ENCODE assay signal across 17 cellular contexts in the genomic region with DNA sequence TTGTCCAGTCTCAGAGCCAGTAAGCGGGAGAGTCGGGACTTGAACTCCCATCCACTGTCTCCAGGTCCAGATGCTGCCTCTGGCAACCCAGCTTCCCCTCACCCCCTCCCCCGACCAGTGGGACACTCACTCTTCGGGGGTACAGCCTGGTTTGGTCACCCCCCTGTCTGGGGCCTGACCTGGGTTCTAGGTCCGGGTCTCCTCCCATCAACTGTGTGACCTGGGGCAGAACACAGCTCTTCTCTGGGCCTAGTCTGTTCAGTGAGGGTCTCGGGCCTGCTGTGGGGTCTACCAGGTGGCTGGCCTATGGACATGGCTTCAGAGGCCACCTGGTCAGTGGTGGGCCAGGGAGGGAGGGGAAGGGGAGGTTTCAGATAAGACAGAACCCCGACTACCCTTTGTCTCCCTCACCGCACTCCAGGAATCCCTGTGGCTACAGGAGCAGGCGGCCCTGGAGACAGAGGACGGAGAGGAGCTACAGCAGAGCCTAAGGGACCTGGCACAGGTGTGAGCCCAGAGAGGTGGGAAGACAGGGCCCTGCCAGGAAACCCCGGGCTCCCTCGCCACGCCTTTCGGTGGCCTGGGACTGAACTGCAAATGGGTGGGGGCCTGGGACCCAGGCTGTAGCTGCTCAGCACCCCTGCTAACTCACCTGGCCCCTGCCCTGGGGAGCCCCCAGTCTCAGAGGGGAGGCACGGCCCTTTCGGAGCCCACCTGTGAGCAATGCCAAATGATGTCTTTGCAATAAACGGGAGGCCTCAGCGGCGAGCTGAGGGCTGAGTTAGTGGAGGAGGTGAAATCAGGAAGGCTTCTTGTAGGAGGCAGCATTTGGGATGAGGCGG. TPM values are rescaled to one million over a fixed set of nuclear protein-coding genes. Genes with fewer than 3 reads are reported as not detected.
A peak's percentile ranks its signal among the peaks of the same experiment; 100 is the strongest.
DNase-seq lines count a peak whose midpoint lies in the region; ATAC-seq, FAIRE-seq and TF ChIP-seq lines count a peak whose summit lies in the region.
"Had no signal": no experiment of that assay in that cellular context is flagged by ENCODE, and none has a peak within 500 bp of the region (broad histone marks: within the 10 kb centered on the region; RNA-seq: fewer than 3 reads in every experiment).

No MANE protein-coding gene starts in this region.

- no peak overlapping the region for H3K4me3 Mint-ChIP-seq in activated CD8-positive, alpha-beta T cell treated with anti-CD3 and anti-CD28 coated beads, Interleukin-2, amount 10 ng/mL, durations not matched to agents 7 days and 5 days

- peaks cover 23% of the 10 kb centered on the region for H3K27me3 Mint-ChIP-seq in activated CD8-positive, alpha-beta T cell treated with anti-CD3 and anti-CD28 coated beads, Interleukin-2, amount 10 ng/mL, durations not matched to agents 7 days and 5 days (ENCODE audit: low read depth)

- no peak overlapping the region for H3K27ac Mint-ChIP-seq in activated CD8-positive, alpha-beta T cell treated with anti-CD3 and anti-CD28 coated beads, Interleukin-2, amount 10 ng/mL, durations not matched to agents 7 days and 5 days
- H3K27ac Mint-ChIP-seq: activated T-cell treated with anti-CD3 and anti-CD28 coated beads, Interleukin-2, amount 50 U/mL, for 72 hours had no signal

- H3K9me3 Mint-ChIP-seq in activated CD8-positive, alpha-beta T cell treated with anti-CD3 and anti-CD28 coated beads, Interleukin-2, amount 10 ng/mL, durations not matched to agents 7 days and 5 days (ENCODE audit: insufficient read depth), result no peaks in the 10 kb centered on the region
- H3K9me3 Mint-ChIP-seq: activated T-cell treated with anti-CD3 and anti-CD28 coated beads, Interleukin-2, amount 50 U/mL, for 72 hours had no signal

- H3K27me3 ChIP-seq in rectal smooth muscle tissue (ENCODE audit: control insufficient read depth, insufficient read depth, low read length), result no peaks in the 10 kb centered on the region

- H3K9ac ChIP-seq in kidney (ENCODE audit: low read length in 2 of 2) (no peak overlapping the region), rectal smooth muscle tissue (ENCODE audit: low read length) (no peak overlapping the region)

- H3K4me1 ChIP-seq in kidney (ENCODE audit: control insufficient read depth in 1 of 2, insufficient read depth in 1 of 2, low read depth in 1 of 2, low read length in 2 of 2) (peaks cover 0 to 6% of the 10 kb centered on the region in 2 donors), rectal smooth muscle tissue (ENCODE audit: control insufficient read depth, insufficient read depth, low read length) (no peaks in the 10 kb centered on the region)

- no peaks in the 10 kb centered on the region for H3K9me3 ChIP-seq in kidney (ENCODE audit: control insufficient read depth in 1 of 2, low read length in 2 of 2)
- H3K9me3 ChIP-seq: sigmoid colon, tibial nerve had no signal

- H3K36me3 Mint-ChIP-seq in activated CD8-positive, alpha-beta T cell treated with anti-CD3 and anti-CD28 coated beads, Interleukin-2, amount 10 ng/mL, durations not matched to agents 7 days and 5 days (ENCODE audit: low read depth), result no peaks in the 10 kb centered on the region

- no peak for TF ChIP-seq CTCF in coronary artery (IDR thresholded peaks at IDR 0.05)
- TF ChIP-seq CTCF in kidney (IDR thresholded peaks at IDR 0.05; ENCODE audit: borderline replicate concordance, extremely low read depth, insufficient read depth), result no peak

- intact Hi-C loops in kidney (cut with DNase I), result no loop called here

- no peak overlapping the region for H3K27ac ChIP-seq in coronary artery
- H3K27ac ChIP-seq in kidney (ENCODE audit: low read depth in 2 of 2, low read length in 2 of 2), result no peak overlapping the region
- no peak overlapping the region for H3K27ac ChIP-seq in rectal smooth muscle tissue (ENCODE audit: low read depth, low read length)
- H3K27ac ChIP-seq: C4-2B, sigmoid colon, tibial nerve had no signal

- POLR2A ChIA-PET in activated CD8-positive, alpha-beta T cell treated with anti-CD3 and anti-CD28 coated beads, Interleukin-2, amount 10 ng/mL, durations not matched to agents 7 days and 5 days (lab: Charles Lee), result no interaction called here

- H3K4me3 ChIP-seq in coronary artery, result peak overlapping the region; percentile 67
- H3K4me3 ChIP-seq in kidney (ENCODE audit: low read length in 2 of 2), result peak overlapping the region in 1 of 2 donors; percentile 46
- H3K4me3 ChIP-seq in rectal smooth muscle tissue (ENCODE audit: low read length), result peak overlapping the region; percentile 33

- H3K4me1 Mint-ChIP-seq in activated CD8-positive, alpha-beta T cell treated with anti-CD3 and anti-CD28 coated beads, Interleukin-2, amount 10 ng/mL, durations not matched to agents 7 days and 5 days (ENCODE audit: low read depth), result peaks cover 11% of the 10 kb centered on the region

- no peak for FAIRE-seq in kidney (lab: Jason Lieb, UNC)

- CTCF ChIA-PET in activated CD8-positive, alpha-beta T cell treated with anti-CD3 and anti-CD28 coated beads, Interleukin-2, amount 10 ng/mL, durations not matched to agents 7 days and 5 days (lab: Charles Lee), result no interaction called here

- no peak for ATAC-seq in activated CD8-positive, alpha-beta T cell treated with anti-CD3 and anti-CD28 coated beads, Interleukin-2, amount 10 ng/mL, durations not matched to agents 7 days and 5 days
- no peak for ATAC-seq in HG03354 (IDR thresholded peaks at IDR 0.05; ENCODE audit: poor library complexity, severe bottlenecking, unreplicated experiment)
- ATAC-seq: activated T-cell treated with anti-CD3 and anti-CD28 coated beads, Interleukin-2, amount 50 U/mL, for 72 hours had no signal

- H3K36me3 ChIP-seq in kidney (ENCODE audit: control insufficient read depth in 1 of 2, insufficient read depth in 2 of 2, low read length in 2 of 2) (no peaks in the 10 kb centered on the region), rectal smooth muscle tissue (ENCODE audit: control insufficient read depth, insufficient read depth, low read length) (no peaks in the 10 kb centered on the region)
- H3K36me3 ChIP-seq: sigmoid colon, tibial nerve had no signal

- DNase-seq in DMS53 (lab: John Stamatoyannopoulos, UW) (peak; percentile 30), DMS53 treated with DMSO at 0.1 percent for 48 hours (lab: John Stamatoyannopoulos, UW; ENCODE audit: unreplicated experiment) (no peak), coronary artery (ENCODE audit: low spot score) (no peak), kidney (peak; percentile 66), NCI-H2107 (lab: John Stamatoyannopoulos, UW) (no peak)
- DNase-seq in activated CD8-positive, alpha-beta T cell treated with anti-CD3 and anti-CD28 coated beads, Interleukin-2, amount 10 ng/mL, durations not matched to agents 7 days and 5 days, result no peak
- DNase-seq: activated CD4-positive, alpha-beta T cell treated with anti-CD3 and anti-CD28 coated beads, Interleukin-2, amount 50 U/mL, for 4 hours; activated T-cell treated with anti-CD3 and anti-CD28 coated beads, Interleukin-2, amount 50 U/mL, for 72 hours; DMS79; NCI-H1694; sigmoid colon; stimulated activated CD4-positive, alpha-beta T cell treated with anti-CD3 and anti-CD28 coated beads, Interleukin-2, amount 100 ng/mL, for 48 hours; stimulated activated CD8-positive, alpha-beta memory T cell treated with anti-CD3 and anti-CD28 coated beads, Interleukin-4, amount 100 ng/mL, for 48 hours had no signal

RNA-seq across cellular contexts. Expression of a gene that starts 4.1 kb away (rescaled TPM):
- total RNA-seq in kidney, result 12.0 TPM
- 5.5 TPM for polyA plus RNA-seq in kidney (ENCODE audit: insufficient read depth, low read depth, low replicate concordance)
- total RNA-seq in activated CD8-positive, alpha-beta T cell treated with anti-CD3 and anti-CD28 coated beads, Interleukin-2, amount 10 ng/mL, durations not matched to agents 7 days and 5 days, result 1 to 10 TPM; 5.1 to 5.7 TPM

Comparison
In these comparisons a context has a peak if more than half of its experiments do, and no peak if none do; other contexts are left out.
1. DNase-seq: peak in DMS53 (single experiment) and kidney (single experiment); none in DMS53 treated with DMSO at 0.1 percent for 48 hours (single experiment), coronary artery (single experiment), activated CD8-positive, alpha-beta T cell treated with anti-CD3 and anti-CD28 coated beads, Interleukin-2, amount 10 ng/mL, durations not matched to agents 7 days and 5 days (single experiment) and NCI-H2107 (single experiment).